In the genomic region with DNA sequence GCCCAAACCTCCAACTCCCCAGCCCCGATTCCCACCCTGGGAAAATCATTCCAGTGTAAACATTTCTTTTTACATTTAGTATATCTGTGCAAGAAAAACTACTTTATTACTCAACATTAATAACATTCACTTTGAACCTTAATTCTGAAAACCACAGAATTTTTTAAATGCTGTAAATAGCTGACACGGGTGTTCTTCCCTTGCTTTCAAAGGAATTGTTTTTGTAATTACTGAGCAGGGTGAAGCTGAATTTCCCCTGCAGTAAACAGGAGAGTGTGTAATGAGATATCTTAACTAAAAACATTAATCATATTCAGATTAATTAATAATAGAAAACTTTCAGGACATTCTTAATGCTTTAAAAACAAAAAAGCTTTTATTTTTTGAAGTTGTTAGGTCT, we compare ENCODE assay signal across 11 cellular contexts.
DNase-seq lines count a peak whose midpoint lies in the region; ATAC-seq, FAIRE-seq and TF ChIP-seq lines count a peak whose summit lies in the region.
"Had no signal": no experiment of that assay in that cellular context is flagged by ENCODE, and none has a peak within 500 bp of the region (broad histone marks: within the 10 kb centered on the region; RNA-seq: fewer than 3 reads in every experiment).

No MANE protein-coding gene starts in this region.

- no peaks in the 10 kb centered on the region; a peak in 1 of 7 replicates for H3K36me3 Mint-ChIP-seq in H9 (ENCODE audit: insufficient read depth in 1 of 3, low read depth in 3 of 3)
- H3K36me3 Mint-ChIP-seq in astrocyte (ENCODE audit: low read depth, unreplicated experiment): no peaks in the 10 kb centered on the region
- H3K36me3 Mint-ChIP-seq: CD14-positive monocyte; naive thymus-derived CD4-positive, alpha-beta T cell had no signal

- H3K4me2 ChIP-seq in H9 (ENCODE audit: insufficient read depth, insufficient read length, low read length): peak overlapping the region; percentile 36
- H3K4me2 ChIP-seq in astrocyte (ENCODE audit: low read length): peak overlapping the region; percentile 76

- H2AK5ac ChIP-seq in H9 (ENCODE audit: insufficient read length, low read length): no peak overlapping the region

- H3K4me1 ChIP-seq in H9 (ENCODE audit: insufficient read depth, low read length) (peaks cover 5% of the 10 kb centered on the region; the same call in 1 of the 2 replicates), astrocyte (ENCODE audit: insufficient read depth, low read length) (peaks cover 17% of the 10 kb centered on the region), kidney (ENCODE audit: control insufficient read depth in 1 of 2, insufficient read depth in 1 of 2, low read depth in 1 of 2, low read length in 2 of 2) (peaks cover 12 to 19% of the 10 kb centered on the region in 2 donors)

- peak overlapping the region in 2 of 3 experiments; percentile 82 to 96; a peak in 5 of 7 replicates for H3K27ac Mint-ChIP-seq in H9
- H3K27ac Mint-ChIP-seq in astrocyte (ENCODE audit: unreplicated experiment): peak overlapping the region; percentile 71

- H2BK20ac ChIP-seq in H9 (ENCODE audit: low read depth, low read length, poor library complexity, severe bottlenecking): no peak overlapping the region

- H2BK15ac ChIP-seq in H9 (ENCODE audit: low read depth, low read length): no peak overlapping the region

- H4K20me1 ChIP-seq in H9 (ENCODE audit: control insufficient read depth, insufficient read depth, insufficient read length) (no peaks in the 10 kb centered on the region), astrocyte (ENCODE audit: insufficient read depth, low read length) (no peaks in the 10 kb centered on the region)

- no peak overlapping the region for H2BK12ac ChIP-seq in H9 (ENCODE audit: insufficient read length, low read depth, low read length)

- H3K9ac ChIP-seq in H9 (ENCODE audit: extremely low read depth, insufficient read length, low read length) (no peak overlapping the region), astrocyte (ENCODE audit: low read length) (peak overlapping the region; percentile 23), kidney (ENCODE audit: low read length in 2 of 2) (peak overlapping the region in 1 of 2 donors; percentile 32)

- no peak overlapping the region for H2BK120ac ChIP-seq in H9 (ENCODE audit: low read depth, low read length, poor library complexity, severe bottlenecking)

- no peaks in the 10 kb centered on the region for H3K79me1 ChIP-seq in H9 (ENCODE audit: insufficient read depth, low read depth, low read length, poor library complexity, severe bottlenecking)

- H3K56ac ChIP-seq in H9 (ENCODE audit: insufficient read length, low read depth, low read length): no peak overlapping the region

- no peaks in the 10 kb centered on the region for H3K36me3 ChIP-seq in astrocyte (ENCODE audit: insufficient read depth, low read length)
- H3K36me3 ChIP-seq in kidney (ENCODE audit: control insufficient read depth in 1 of 2, insufficient read depth in 2 of 2, low read length in 2 of 2): no peaks in the 10 kb centered on the region

- no peak for TF ChIP-seq CTCF in H9 (conservative IDR thresholded peaks at IDR 0.05)
- no peak for TF ChIP-seq CTCF in astrocyte (IDR thresholded peaks at IDR 0.05; ENCODE audit: insufficient read depth, low read depth, low read length)
- no peak for TF ChIP-seq CTCF in kidney (IDR thresholded peaks at IDR 0.05; ENCODE audit: borderline replicate concordance, extremely low read depth, insufficient read depth)

- intact Hi-C loops in kidney (cut with DNase I) (no loop called here), sciatic nerve (cut with DNase I) (no loop called here)

- peak overlapping the region in 1 of 2 experiments; percentile 34; a peak in 1 of 5 replicates for H3K4me3 Mint-ChIP-seq in H9
- no peak overlapping the region for H3K4me3 Mint-ChIP-seq in astrocyte (ENCODE audit: unreplicated experiment)
- H3K4me3 Mint-ChIP-seq: naive thymus-derived CD4-positive, alpha-beta T cell had no signal

- H3K4ac ChIP-seq in H9 (ENCODE audit: low read depth, low read length): no peak overlapping the region

- no peak for DNase-seq in H9
- DNase-seq in astrocyte (ENCODE audit: low read depth): peak; percentile 33
- DNase-seq in kidney: no peak
- DNase-seq in sciatic nerve (ENCODE audit: low spot score): no peak
- DNase-seq in activated CD4-positive, alpha-beta T cell treated with anti-CD3 and anti-CD28 coated beads, Interleukin-2, amount 50 U/mL, for 1 hour: no peak
- no peak for DNase-seq in activated effector memory CD4-positive, alpha-beta T cell treated with anti-CD3 and anti-CD28 coated beads, Interleukin-2, amount 50 U/mL, for 16 hours
- no peak for DNase-seq in NCI-H82 treated with DMSO at 0.1 percent for 48 hours (lab: John Stamatoyannopoulos, UW; ENCODE audit: unreplicated experiment)
- DNase-seq: naive thymus-derived CD4-positive, alpha-beta T cell; NCI-H2081 had no signal

- no peaks in the 10 kb centered on the region for H3K23me2 ChIP-seq in H9 (ENCODE audit: insufficient read length, low read depth, low read length, poor library complexity, severe bottlenecking)

- ATAC-seq in sciatic nerve (peak; percentile 29), HG02970 (IDR thresholded peaks at IDR 0.05; ENCODE audit: low FRiP score, unreplicated experiment) (no peak)
- ATAC-seq: naive thymus-derived CD4-positive, alpha-beta T cell had no signal

- H3K27ac ChIP-seq in H9 (ENCODE audit: insufficient read length, low read depth, low read length) (peak overlapping the region; percentile 70), astrocyte (ENCODE audit: low read depth, low read length) (no peak overlapping the region), kidney (ENCODE audit: low read depth in 2 of 2, low read length in 2 of 2) (peak overlapping the region; percentile 63 to 69)

- H3K4me1 Mint-ChIP-seq in H9 (peaks cover 54 to 56% of the 10 kb centered on the region in 2 experiments), astrocyte (ENCODE audit: low read depth, unreplicated experiment) (peaks cover 23% of the 10 kb centered on the region)

- WGBS in H9 (ENCODE audit: extremely low coverage, insufficient read length, low lambda C conversion rate): no CpG with 5 or more reads among the region's 2 CpGs

- H3K27me3 ChIP-seq in H9 (ENCODE audit: insufficient read depth, low read length): no peaks in the 10 kb centered on the region
- H3K27me3 ChIP-seq in astrocyte (ENCODE audit: insufficient read depth, low read length): no peaks in the 10 kb centered on the region

- no peak overlapping the region for H3K18ac ChIP-seq in H9 (ENCODE audit: insufficient read length, low read depth, low read length)

- H3T11ph ChIP-seq in H9 (ENCODE audit: low read length): no peak overlapping the region

- no peak overlapping the region for H3K23ac ChIP-seq in H9 (ENCODE audit: insufficient read length, low read depth, low read length)

- H3K9me3 ChIP-seq in H9 (ENCODE audit: control insufficient read depth, low read depth, low read length) (no peaks in the 10 kb centered on the region), astrocyte (ENCODE audit: insufficient read depth, low read depth, low read length) (no peaks in the 10 kb centered on the region), kidney (ENCODE audit: control insufficient read depth in 1 of 2, low read length in 2 of 2) (no peaks in the 10 kb centered on the region)

- H3K4me3 ChIP-seq in astrocyte (ENCODE audit: insufficient read depth, low read depth, low read length) (peak overlapping the region; percentile 24), kidney (ENCODE audit: low read length in 2 of 2) (peak overlapping the region; percentile 53 to 62)

- H3K79me2 ChIP-seq in H9 (ENCODE audit: insufficient read depth, low read length) (no peaks in the 10 kb centered on the region), astrocyte (ENCODE audit: insufficient read depth, low read length) (no peaks in the 10 kb centered on the region)

- H3K14ac ChIP-seq in H9 (ENCODE audit: insufficient read depth, low read length): no peak overlapping the region

- H3K9me3 Mint-ChIP-seq in H9 (no peaks in the 10 kb centered on the region), astrocyte (ENCODE audit: unreplicated experiment) (no peaks in the 10 kb centered on the region)
- H3K9me3 Mint-ChIP-seq: naive thymus-derived CD4-positive, alpha-beta T cell had no signal

- H2BK5ac ChIP-seq in H9 (ENCODE audit: insufficient read length, low read length): no peak overlapping the region

- no peak overlapping the region for H4K8ac ChIP-seq in H9 (replicated peaks; ENCODE audit: insufficient read length, low read depth, low read length)

- no peak overlapping the region for H4K91ac ChIP-seq in H9 (ENCODE audit: insufficient read length, low read depth, low read length)

- H3K27me3 Mint-ChIP-seq in H9 (ENCODE audit: low read depth): no peaks in the 10 kb centered on the region
- H3K27me3 Mint-ChIP-seq in astrocyte (ENCODE audit: low read depth, unreplicated experiment): no peaks in the 10 kb centered on the region

- H2AFZ ChIP-seq in H9 (ENCODE audit: low read length) (no peak overlapping the region), astrocyte (ENCODE audit: low read depth, low read length) (peak overlapping the region; percentile 66)

- no peak for FAIRE-seq in astrocyte (lab: Jason Lieb, UNC)
- no peak for FAIRE-seq in kidney (lab: Jason Lieb, UNC)

- H4K5ac ChIP-seq in H9 (ENCODE audit: insufficient read length, low read depth, low read length): no peak overlapping the region
